In genomic region chr5:80318212-80318611, GRCh38 we compare ENCODE assay signal across 14 cellular contexts. TPM values are rescaled to one million over a fixed set of nuclear protein-coding genes. Genes with fewer than 3 reads are reported as not detected.
DNase-seq lines count a peak whose midpoint lies in the region; FAIRE-seq and TF ChIP-seq lines count a peak whose summit lies in the region.
"Had no signal": no experiment of that assay in that cellular context is flagged by ENCODE, and none has a peak within 500 bp of the region (broad histone marks: within the 10 kb centered on the region; RNA-seq: fewer than 3 reads in every experiment).

No MANE protein-coding gene starts in this region.

- H3K27ac ChIP-seq in GM23248 (no peak overlapping the region), small intestine (ENCODE audit: low read depth in 1 of 2, low read length in 1 of 2) (no peak overlapping the region)

- H3K36me3 ChIP-seq in GM23248 (ENCODE audit: low read depth) (no peaks in the 10 kb centered on the region), small intestine (ENCODE audit: control insufficient read depth in 2 of 2, insufficient read depth in 2 of 2, low read length in 2 of 2) (no peaks in the 10 kb centered on the region)

- H3K4me2 ChIP-seq in GM23248 (ENCODE audit: unreplicated experiment) = no peak overlapping the region

- no peak overlapping the region for H3K9ac ChIP-seq in GM23248

- peaks cover 7% of the 10 kb centered on the region for H3K4me1 Mint-ChIP-seq in progenitor cell of endocrine pancreas (ENCODE audit: low read depth)
- H3K4me1 Mint-ChIP-seq: memory B cell had no signal

- intact Hi-C loops in posterior cingulate gyrus (cut with DNase I) = no loop called here

- H3K9me3 ChIP-seq in GM23248 (ENCODE audit: low read depth) = no peaks in the 10 kb centered on the region
- no peaks in the 10 kb centered on the region for H3K9me3 ChIP-seq in small intestine (ENCODE audit: control insufficient read depth, low read depth)

- H3K4me1 ChIP-seq in GM23248 (ENCODE audit: insufficient read depth) = no peaks in the 10 kb centered on the region
- no peaks in the 10 kb centered on the region for H3K4me1 ChIP-seq in small intestine (ENCODE audit: control insufficient read depth in 2 of 2, insufficient read depth in 1 of 2, low read depth in 1 of 2, low read length in 1 of 2)

- H3K27me3 ChIP-seq in GM23248 (replicated peaks; ENCODE audit: insufficient read depth) = peaks cover 14% of the 10 kb centered on the region
- no peaks in the 10 kb centered on the region for H3K27me3 ChIP-seq in small intestine (ENCODE audit: control insufficient read depth in 2 of 2, insufficient read depth in 2 of 2, low read length in 2 of 2)

- H3K79me2 ChIP-seq in GM23248 (ENCODE audit: insufficient read depth) = no peaks in the 10 kb centered on the region

- H3K27me3 Mint-ChIP-seq in progenitor cell of endocrine pancreas = peaks cover 45% of the 10 kb centered on the region

- H4K20me1 ChIP-seq in GM23248 (ENCODE audit: insufficient read depth) = no peaks in the 10 kb centered on the region

- in situ Hi-C loops in GM23248 (cut with MboI) (no loop called here), SK-MEL-5 (cut with HindIII; ENCODE audit: low pct_unique_long_range_greater_than_20kb, low sequenced_read_pairs) (no loop called here)

- peaks cover 6% of the 10 kb centered on the region for H3K9me3 Mint-ChIP-seq in progenitor cell of endocrine pancreas (ENCODE audit: low read depth)
- H3K9me3 Mint-ChIP-seq: memory B cell had no signal

- H3K4me3 ChIP-seq in GM23248 (no peak overlapping the region), small intestine (ENCODE audit: low read depth in 1 of 2, low read length in 2 of 2) (no peak overlapping the region)

- no peak for TF ChIP-seq CTCF in progenitor cell of endocrine pancreas (IDR thresholded peaks at IDR 0.05; ENCODE audit: unreplicated experiment)

- H3K27ac Mint-ChIP-seq in progenitor cell of endocrine pancreas = no peak overlapping the region
- H3K27ac Mint-ChIP-seq: memory B cell had no signal

- FAIRE-seq in small intestine (lab: Jason Lieb, UNC) = no peak

- no peaks in the 10 kb centered on the region for H3F3A ChIP-seq in GM23248 (ENCODE audit: insufficient read depth)

- H3K4me3 Mint-ChIP-seq in progenitor cell of endocrine pancreas (ENCODE audit: low read depth) = no peak overlapping the region
- H3K4me3 Mint-ChIP-seq: memory B cell had no signal

- 42 to 46% methylated on average over 1 of the region's 1 CpG for WGBS in GM23248 (ENCODE audit: low coverage in 1 of 2, low lambda C conversion rate in 2 of 2, missing lambda C conversion rate in 2 of 2), 2 experiments
- 62 to 71% (median 64%) methylated on average over 1 of the region's 1 CpG for WGBS in small intestine, 3 donors

- no peaks in the 10 kb centered on the region for H3K36me3 Mint-ChIP-seq in progenitor cell of endocrine pancreas (ENCODE audit: insufficient read depth)
- H3K36me3 Mint-ChIP-seq: memory B cell had no signal

- no peak overlapping the region for H2AFZ ChIP-seq in GM23248

- no peaks in the 10 kb centered on the region for H3K9me2 ChIP-seq in GM23248 (ENCODE audit: insufficient read depth)

- DNase-seq in GM23248 (peak; percentile 79), SK-MEL-5 (ENCODE audit: low read depth, low spot score) (peak; percentile 22), fibroblast of peridontal ligament (ENCODE audit: extremely low read depth) (peak; percentile 74), posterior cingulate gyrus (peak in 9 of 10 donors; percentile 28 to 90 (median 41)), small intestine (no peak), ecto neural progenitor cell (ENCODE audit: low spot score) (no peak), HuH-7 (ENCODE audit: low spot score) (no peak), progenitor cell of endocrine pancreas (ENCODE audit: low spot score, unreplicated experiment) (no peak)
- DNase-seq: activated CD8-positive, alpha-beta memory T cell treated with anti-CD3 and anti-CD28 coated beads, Interleukin-2, amount 50 U/mL, for 4 hours; effector memory CD4-positive, alpha-beta T cell; NCI-H510A had no signal

RNA-seq across cellular contexts. Expression of gene SPZ1, which starts 1.6 kb away (rescaled TPM):
- total RNA-seq in GM23248 (2014; rRNA removed; shearing (Covaris generic)) = not detected in 2 replicates
- polyA plus RNA-seq in GM23248 (2016; fragmentation: Nextera tagmentation; extraction: Ambion mirVana) (not detected in 2 replicates), small intestine (not detected)
- not detected in 2 replicates for total RNA-seq in SK-MEL-5 (2014; rRNA removed; shearing (Covaris generic))
- polyA plus RNA-seq in SK-MEL-5 (2015; cell fraction: cytosol; rRNA removed) = not detected in 2 replicates
- polyA plus RNA-seq in SK-MEL-5 (2015; cell fraction: nucleus; rRNA removed) = not detected in 2 replicates
- total RNA-seq in progenitor cell of endocrine pancreas = not detected in 2 replicates
- total RNA-seq: MCF 10A had no signal
- polyA plus RNA-seq: adipose tissue had no signal

Comparison
In these comparisons a context has a peak if more than half of its experiments do, and no peak if none do; other contexts are left out.
1. DNase-seq: peak in GM23248 (single experiment), SK-MEL-5 (single experiment), fibroblast of peridontal ligament (single experiment) and posterior cingulate gyrus (9 of 10); none in small intestine (single experiment), ecto neural progenitor cell (single experiment), HuH-7 (single experiment) and progenitor cell of endocrine pancreas (single experiment).